15 cellular contexts compared by ENCODE assay signal in the genomic region with DNA sequence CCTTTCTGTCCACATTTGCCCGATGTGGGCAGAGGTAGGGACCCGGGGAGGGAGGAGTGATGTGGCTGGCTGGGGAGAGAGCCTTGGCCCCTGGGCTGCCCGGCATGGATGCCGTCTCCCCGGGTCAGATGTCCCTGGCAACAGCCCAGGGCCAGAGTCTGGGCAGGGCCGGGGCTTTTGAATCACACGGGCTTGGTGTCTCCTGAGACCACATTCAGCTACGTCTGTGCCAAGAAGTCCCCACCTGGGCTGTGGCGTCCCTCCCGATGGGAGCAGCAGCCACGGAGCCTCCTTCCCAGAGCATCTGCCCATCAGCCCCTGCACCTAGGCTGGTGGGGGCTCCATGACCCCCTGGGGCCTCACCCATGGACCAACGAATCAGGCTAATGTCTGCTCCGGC.
DNase-seq lines count a peak whose midpoint lies in the region; ATAC-seq and TF ChIP-seq lines count a peak whose summit lies in the region.
"Had no signal": no experiment of that assay in that cellular context is flagged by ENCODE, and none has a peak within 500 bp of the region (broad histone marks: within the 10 kb centered on the region; RNA-seq: fewer than 3 reads in every experiment).

No MANE protein-coding gene starts in this region.

- peaks cover 17% of the 10 kb centered on the region in 2 donors for H3K4me1 Mint-ChIP-seq in effector memory CD8-positive, alpha-beta T cell (ENCODE audit: low read depth in 2 of 2)
- H3K4me1 Mint-ChIP-seq in type B pancreatic cell (ENCODE audit: unreplicated experiment): peaks cover 44% of the 10 kb centered on the region

- peak overlapping the region; percentile 5 for H3K18ac ChIP-seq in neuronal stem cell (ENCODE audit: low read length)

- peaks cover 5% of the 10 kb centered on the region for H3K79me1 ChIP-seq in neuronal stem cell (ENCODE audit: low read depth, low read length)

- TF ChIP-seq CTCF in heart left ventricle (IDR thresholded peaks at IDR 0.05): no peak
- TF ChIP-seq CTCF in type B pancreatic cell (conservative IDR thresholded peaks at IDR 0.05): no peak

- H3K14ac ChIP-seq in neuronal stem cell (ENCODE audit: low read length): no peak overlapping the region

- intact Hi-C loops in heart left ventricle (cut with DNase I) (loop anchor here in 1 of 10 donors (10.0 kb wide), 1 partner anchor 49 kb away; no protein-coding TSS in a partner anchor), cardiac septum (cut with DNase I) (no loop called here), aorta (cut with DNase I) (no loop called here)

- H2BK120ac ChIP-seq in neuronal stem cell (ENCODE audit: low read depth, low read length): no peak overlapping the region

- no peak overlapping the region for H3K27ac Mint-ChIP-seq in effector memory CD8-positive, alpha-beta T cell
- no peak overlapping the region for H3K27ac Mint-ChIP-seq in type B pancreatic cell
- H3K27ac Mint-ChIP-seq: activated CD4-positive, alpha-beta T cell treated with anti-CD3 and anti-CD28 coated beads, Interleukin-2, amount 10 ng/mL, durations not matched to agents 24 days and 14 days had no signal

- H2BK5ac ChIP-seq in neuronal stem cell (ENCODE audit: low read length): no peak overlapping the region

- H2BK12ac ChIP-seq in neuronal stem cell (ENCODE audit: low read length): no peak overlapping the region

- no peak overlapping the region for H2AFZ ChIP-seq in neuronal stem cell (ENCODE audit: low read length)

- H3K9me3 Mint-ChIP-seq in effector memory CD8-positive, alpha-beta T cell: no peaks in the 10 kb centered on the region
- no peaks in the 10 kb centered on the region for H3K9me3 Mint-ChIP-seq in type B pancreatic cell
- H3K9me3 Mint-ChIP-seq: activated CD4-positive, alpha-beta T cell treated with anti-CD3 and anti-CD28 coated beads, Interleukin-2, amount 10 ng/mL, durations not matched to agents 24 days and 14 days; IgD-negative memory B cell had no signal

- H3K9me3 ChIP-seq in heart left ventricle (no peaks in the 10 kb centered on the region), neuronal stem cell (replicated peaks in 1 of 2; ENCODE audit: control insufficient read depth in 2 of 2, insufficient read depth in 1 of 2, low read depth in 1 of 2, low read length in 2 of 2) (no peaks in the 10 kb centered on the region), aorta (ENCODE audit: control insufficient read depth, low read length) (no peaks in the 10 kb centered on the region)

- no peak overlapping the region for H2BK15ac ChIP-seq in neuronal stem cell (ENCODE audit: low read length)

- no peak overlapping the region for H3K4me2 ChIP-seq in neuronal stem cell (ENCODE audit: insufficient read depth, low read length, poor library complexity, severe bottlenecking)

- peaks cover 0 to 71% (median 46%) of the 10 kb centered on the region in 9 donors for H3K36me3 ChIP-seq in heart left ventricle
- peaks cover 7 to 22% of the 10 kb centered on the region in 2 donors for H3K36me3 ChIP-seq in neuronal stem cell (replicated peaks in 1 of 2; ENCODE audit: control insufficient read depth in 2 of 2, insufficient read depth in 2 of 2, low read length in 2 of 2)
- H3K36me3 ChIP-seq in aorta (ENCODE audit: control insufficient read depth in 1 of 2, insufficient read depth in 2 of 2, low read length in 1 of 2): no peaks in the 10 kb centered on the region

- peak overlapping the region in 10 of 12 donors; percentile 17 to 80 (median 58) for H3K27ac ChIP-seq in heart left ventricle
- H3K27ac ChIP-seq in cingulate gyrus (ENCODE audit: low read depth, low read length): peak overlapping the region; percentile 69
- H3K27ac ChIP-seq in neuronal stem cell (replicated peaks; ENCODE audit: low read length): no peak overlapping the region
- no peak overlapping the region for H3K27ac ChIP-seq in aorta (ENCODE audit: low read depth in 1 of 2, low read length in 2 of 2)

- H3K27me3 ChIP-seq in heart left ventricle (no peaks in the 10 kb centered on the region), neuronal stem cell (ENCODE audit: control insufficient read depth in 3 of 3, insufficient read depth in 3 of 3, low read depth in 1 of 3, low read length in 3 of 3) (no peaks in the 10 kb centered on the region), aorta (ENCODE audit: control insufficient read depth in 1 of 2, insufficient read depth in 2 of 2, low read length in 1 of 2) (no peaks in the 10 kb centered on the region)

- H4K8ac ChIP-seq in neuronal stem cell (ENCODE audit: low read depth, low read length): no peak overlapping the region

- H3K27me3 Mint-ChIP-seq in effector memory CD8-positive, alpha-beta T cell: no peaks in the 10 kb centered on the region
- no peaks in the 10 kb centered on the region for H3K27me3 Mint-ChIP-seq in type B pancreatic cell
- H3K27me3 Mint-ChIP-seq: activated CD4-positive, alpha-beta T cell treated with anti-CD3 and anti-CD28 coated beads, Interleukin-2, amount 10 ng/mL, durations not matched to agents 24 days and 14 days; IgD-negative memory B cell; naive thymus-derived CD4-positive, alpha-beta T cell had no signal

- ATAC-seq in heart left ventricle (peak in 3 of 4 donors; percentile 10 to 51 (median 33)), aorta (ENCODE audit: low FRiP score) (peak; percentile 45), GM18520 (IDR thresholded peaks at IDR 0.05; ENCODE audit: unreplicated experiment) (no peak)
- ATAC-seq in effector memory CD8-positive, alpha-beta T cell (replicated peaks): no peak
- ATAC-seq: naive thymus-derived CD4-positive, alpha-beta T cell had no signal

- H4K91ac ChIP-seq in neuronal stem cell (ENCODE audit: low read depth, low read length, poor library complexity): no peak overlapping the region

- no peak overlapping the region for H3K4ac ChIP-seq in neuronal stem cell (ENCODE audit: low read length)

- H3K9ac ChIP-seq in neuronal stem cell (ENCODE audit: low read depth, low read length, poor library complexity): no peak overlapping the region

- H2AK5ac ChIP-seq in neuronal stem cell (ENCODE audit: low read depth, low read length): no peak overlapping the region

- DNase-seq in heart left ventricle (no peak), cardiac septum (ENCODE audit: low spot score) (no peak), neuronal stem cell (ENCODE audit: low spot score) (no peak), aorta (peak in 1 of 2 donors; percentile 62), type B pancreatic cell (ENCODE audit: extremely low spot score, unreplicated experiment) (no peak)
- DNase-seq in effector memory CD8-positive, alpha-beta T cell: no peak
- DNase-seq: activated CD4-positive, alpha-beta T cell treated with anti-CD3 and anti-CD28 coated beads, Interleukin-2, amount 10 ng/mL, durations not matched to agents 24 days and 14 days; DMS153; naive thymus-derived CD4-positive, alpha-beta T cell; NCI-H1436 treated with DMSO at 0.1 percent for 48 hours; NCI-H748 treated with DMSO at 0.1 percent for 48 hours; RPMI8226 had no signal

- H3K36me3 Mint-ChIP-seq in effector memory CD8-positive, alpha-beta T cell (ENCODE audit: insufficient read depth): peaks cover 16% of the 10 kb centered on the region
- peaks cover 17% of the 10 kb centered on the region for H3K36me3 Mint-ChIP-seq in type B pancreatic cell

- H3K4me1 ChIP-seq in heart left ventricle (peaks cover 10 to 55% (median 32%) of the 10 kb centered on the region in 12 donors), neuronal stem cell (ENCODE audit: control insufficient read depth in 2 of 2, insufficient read depth in 1 of 2, low read depth in 1 of 2, low read length in 2 of 2) (peaks cover 4 to 14% of the 10 kb centered on the region in 2 donors), aorta (ENCODE audit: control insufficient read depth in 1 of 2, insufficient read depth in 2 of 2, low read length in 2 of 2) (no peaks in the 10 kb centered on the region)

- no peak overlapping the region for H3K23ac ChIP-seq in neuronal stem cell (ENCODE audit: low read depth, low read length, poor library complexity)

- H3K4me3 ChIP-seq in heart left ventricle (no peak overlapping the region), neuronal stem cell (ENCODE audit: low read length in 2 of 2) (no peak overlapping the region), aorta (ENCODE audit: low read length in 2 of 2) (no peak overlapping the region)

- WGBS in heart left ventricle, 4 donors: 13 to 26% (median 22%) methylated on average over 11 to 13 of the region's 13 CpGs
- WGBS in neuronal stem cell (ENCODE audit: extremely low coverage in 2 of 2, insufficient read length in 2 of 2, insufficient replicate concordance in 1 of 2), 2 donors: no CpG with 5 or more reads among the region's 13 CpGs
- 9 to 14% methylated on average over 13 of the region's 13 CpGs for WGBS in aorta, 2 donors

- H3K4me3 Mint-ChIP-seq in effector memory CD8-positive, alpha-beta T cell: no peak overlapping the region
- no peak overlapping the region for H3K4me3 Mint-ChIP-seq in type B pancreatic cell
- H3K4me3 Mint-ChIP-seq: activated CD4-positive, alpha-beta T cell treated with anti-CD3 and anti-CD28 coated beads, Interleukin-2, amount 10 ng/mL, durations not matched to agents 24 days and 14 days; IgD-negative memory B cell; naive thymus-derived CD4-positive, alpha-beta T cell had no signal

- no peak for TF ChIP-seq POLR2A in heart left ventricle (IDR thresholded peaks at IDR 0.05)

Comparison
In these comparisons a context has a peak if more than half of its experiments do, and no peak if none do; other contexts are left out.
1. ATAC-seq: peak in heart left ventricle (3 of 4) and aorta (single experiment); none in GM18520 (single experiment) and effector memory CD8-positive, alpha-beta T cell (single experiment).
2. H3K27ac ChIP-seq: peak in heart left ventricle (10 of 12) and cingulate gyrus (single experiment); none in neuronal stem cell (single experiment) and aorta (0 of 2).